11 cellular contexts compared by ENCODE assay signal in genomic region chr16:172374-172941, GRCh38. TPM values are rescaled to one million over a fixed set of nuclear protein-coding genes. Genes with fewer than 3 reads are reported as not detected.
A peak's percentile ranks its signal among the peaks of the same experiment; 100 is the strongest.
DNase-seq lines count a peak whose midpoint lies in the region; ATAC-seq, FAIRE-seq and TF ChIP-seq lines count a peak whose summit lies in the region.
"Not testable (repeated sequence)": the region's sequence is repeated elsewhere in the genome, so short reads cannot be mapped to it uniquely, and the experiment has no call there.
"Had no signal": no experiment of that assay in that cellular context is flagged by ENCODE, and none has a peak within 500 bp of the region (broad histone marks: within the 10 kb centered on the region; RNA-seq: fewer than 3 reads in every experiment).

TSS of gene HBA2 (plus strand) at chr16:172876. CDS start at chr16:172913, 37 bp downstream.

- H3K4me3 ChIP-seq in A549; Panc1 (ENCODE audit: low read depth in 2 of 2, low read length in 2 of 2); dorsolateral prefrontal cortex; left ventricle myocardium inferior; lower lobe of right lung; ovary; testis: not testable (repeated sequence)

- not testable (repeated sequence) for H3K4me1 ChIP-seq in A549; Panc1 (ENCODE audit: control insufficient read depth, insufficient read depth, low read length); left ventricle myocardium inferior; lower lobe of right lung; ovary (ENCODE audit: insufficient read depth); testis

- TF ChIP-seq RAD21 in A549 (conservative IDR thresholded peaks at IDR 0.05 in 1 of 2, IDR thresholded peaks at IDR 0.05 in 1 of 2): not testable (repeated sequence)

- BruUV-seq in Panc1 (replicated peaks; lab: Mats Ljungman, UMichigan): not testable (repeated sequence)

- not testable (repeated sequence) for H3K27me3 ChIP-seq in Panc1 (ENCODE audit: control insufficient read depth, insufficient read depth, low read length); ovary; testis
- H3K27me3 ChIP-seq in dorsolateral prefrontal cortex: peaks cover 0 to 71% (median 50%) of the 10 kb centered on the region in 45 donors
- peaks cover 75% of the 10 kb centered on the region for H3K27me3 ChIP-seq in left ventricle myocardium inferior (ENCODE audit: low read depth)
- peaks cover 69% of the 10 kb centered on the region for H3K27me3 ChIP-seq in lower lobe of right lung (ENCODE audit: low read depth)

- intact Hi-C loops in Panc1 (cut with micrococcal nuclease; ENCODE audit: unreplicated experiment); dorsolateral prefrontal cortex (cut with DNase I); left ventricle myocardium inferior (cut with micrococcal nuclease); lower lobe of right lung (cut with DNase I); ovary (cut with DNase I); testis (cut with DNase I; ENCODE audit: low total_unique reads): not testable (repeated sequence)

- not testable (repeated sequence) for TF ChIP-seq CTCF in A549 (IDR thresholded peaks at IDR 0.05); Panc1 (IDR thresholded peaks at IDR 0.05); dorsolateral prefrontal cortex (IDR thresholded peaks at IDR 0.05 in 54 of 56, conservative IDR thresholded peaks at IDR 0.05 in 2 of 56; ENCODE audit: low read depth in 1 of 56, partially characterized antibody in 56 of 56); left ventricle myocardium inferior (IDR thresholded peaks at IDR 0.05; ENCODE audit: borderline replicate concordance); lower lobe of right lung (IDR thresholded peaks at IDR 0.05); ovary (IDR thresholded peaks at IDR 0.05); testis (IDR thresholded peaks at IDR 0.05)

- FAIRE-seq in A549 (lab: Jason Lieb, UNC): not testable (repeated sequence)

- H3K4me1 Mint-ChIP-seq in activated T-helper 17 cell treated with anti-CD3 and anti-CD28 coated beads, Interleukin-2, amount 50 U/mL, for 72 hours: not testable (repeated sequence)

- peaks cover 36% of the 10 kb centered on the region for H3K27me3 Mint-ChIP-seq in activated T-helper 17 cell treated with anti-CD3 and anti-CD28 coated beads, Interleukin-2, amount 50 U/mL, for 72 hours

- not testable (repeated sequence) for H3K36me3 Mint-ChIP-seq in activated T-helper 17 cell treated with anti-CD3 and anti-CD28 coated beads, Interleukin-2, amount 50 U/mL, for 72 hours (ENCODE audit: low read depth)

- ATAC-seq in A549 (peak; percentile 2 to 6; a peak in 2 of 6 replicates), Panc1 (peak; percentile 23)
- ATAC-seq in activated T-helper 17 cell treated with anti-CD3 and anti-CD28 coated beads, Interleukin-2, amount 50 U/mL, for 72 hours (replicated peaks); lower lobe of right lung: not testable (repeated sequence)

- not testable (repeated sequence) for H3K9me3 ChIP-seq in A549; Panc1 (ENCODE audit: control insufficient read depth, insufficient read depth, low read depth, low read length); left ventricle myocardium inferior (replicated peaks); lower lobe of right lung; ovary; testis

- H3K4me3 Mint-ChIP-seq in activated T-helper 17 cell treated with anti-CD3 and anti-CD28 coated beads, Interleukin-2, amount 50 U/mL, for 72 hours: peak within 1 kb of the TSS; percentile 37

- H3K9me3 Mint-ChIP-seq in activated T-helper 17 cell treated with anti-CD3 and anti-CD28 coated beads, Interleukin-2, amount 50 U/mL, for 72 hours: not testable (repeated sequence)

- WGBS in A549 (ENCODE audit: missing lambda C conversion rate): no CpG with 5 or more reads among the region's 74 CpGs
- no CpG with 5 or more reads among the region's 74 CpGs for WGBS in ovary, 3 donors
- no CpG with 5 or more reads among the region's 74 CpGs for WGBS in testis, 2 donors

- TF ChIP-seq POLR2A in A549 (IDR thresholded peaks at IDR 0.05; ENCODE audit: low read length); ovary (IDR thresholded peaks at IDR 0.05); testis (IDR thresholded peaks at IDR 0.05): not testable (repeated sequence)

- not testable (repeated sequence) for H3K4me2 ChIP-seq in A549

- not testable (repeated sequence) for H3K27ac Mint-ChIP-seq in activated T-helper 17 cell treated with anti-CD3 and anti-CD28 coated beads, Interleukin-2, amount 50 U/mL, for 72 hours

- in situ Hi-C loops in Panc1 (cut with HindIII; ENCODE audit: low pct_unique_long_range_greater_than_20kb, low sequenced_read_pairs): not testable (repeated sequence)

- not testable (repeated sequence) for H3K36me3 ChIP-seq in Panc1 (ENCODE audit: control insufficient read depth, insufficient read depth, low read length); left ventricle myocardium inferior; lower lobe of right lung; ovary; testis (ENCODE audit: low read depth, missing control alignments)

- POLR2A ChIA-PET in A549 (lab: Yijun Ruan, JAX); Panc1 (lab: Charles Lee): not testable (repeated sequence)

- TF ChIP-seq EP300 in A549 (IDR thresholded peaks at IDR 0.05); ovary (IDR thresholded peaks at IDR 0.05): not testable (repeated sequence)

- H3K27ac ChIP-seq in A549; Panc1 (ENCODE audit: low read length); dorsolateral prefrontal cortex; left ventricle myocardium inferior (replicated peaks); lower lobe of right lung; ovary; testis: not testable (repeated sequence)

- CTCF ChIA-PET in A549 (lab: Yijun Ruan, JAX): interaction anchor here (0.6 to 7.7 kb wide), 2 partner anchors 9 to 23 kb away, joined by 3 to 88 read pairs; partner anchors contain the start of gene HBQ1
- CTCF ChIA-PET in Panc1 (lab: Charles Lee): interaction anchor here (0.6 kb wide), 1 partner anchor 229 kb away, joined by 3 read pairs; the partner anchor contains the start of gene DECR2

- not testable (repeated sequence) for DNase-seq in A549 (ENCODE audit: low read depth in 1 of 2, low spot score in 1 of 2); Panc1 (ENCODE audit: low read depth, low spot score); dorsolateral prefrontal cortex; left ventricle myocardium inferior; lower lobe of right lung; ovary; testis

RNA-seq across cellular contexts. Expression of gene HBA2, which starts in this region (rescaled TPM):
- polyA plus RNA-seq in A549 (2011; rRNA removed) (0.20 and 0.26 TPM in 2 replicates), A549 (2017; fragmentation: RNase III; extraction: RNeasy Plus Mini Kit Qiagen cat#74134 plus additional on column Dnase treatment) (0.23 to 0.68 TPM in 2 of 3 replicates, not detected in the other), ovary (10 to 100 TPM in 1 of 2 donors, not detected in 1; 32.1 TPM), testis (ENCODE audit: insufficient read depth, low read depth, low replicate concordance) (68.9 TPM)
- polyA plus RNA-seq in A549 (2012; cell fraction: cytosol; rRNA removed): 0.30 and 0.36 TPM in 2 replicates
- polyA plus RNA-seq in A549 (2012; cell fraction: nucleus; rRNA removed): 0.30 TPM in 1 of 2 replicates, not detected in the other
- polyA minus RNA-seq in A549 (2011; rRNA and poly(A)+ RNA removed): not detected in 2 replicates
- total RNA-seq in Panc1 (2021; ENCODE audit: unreplicated experiment) (not detected), dorsolateral prefrontal cortex (1,000 to 10,000 TPM in 3 of 120 experiments, 100 to 1,000 TPM in 80, 10 to 100 TPM in 36, not detected in 1; 13.5 to 1,749 (median 153) TPM), left ventricle myocardium inferior (59.1 TPM), lower lobe of right lung (232 TPM), ovary (100 to 1,000 TPM in 2 of 7 donors, 10 to 100 TPM in 4, 1 to 10 TPM in 1; 4.5 to 173 (median 75.0) TPM), testis (10 to 100 TPM in 1 of 2 donors, 1 to 10 TPM in 1; 7.1 to 27.4 TPM)
- not detected for polyA plus RNA-seq in Panc1 (2012; ENCODE audit: insufficient read length)
- not detected for total RNA-seq in activated T-helper 17 cell treated with anti-CD3 and anti-CD28 coated beads, Interleukin-2, amount 50 U/mL, for 72 hours
- total RNA-seq: A172, M059J, mesothelial cell of epicardium had no signal

Comparison
In these comparisons a context has a peak if more than half of its experiments do, and no peak if none do; other contexts are left out.
1. Peak in ATAC-seq in A549; RNA of the gene not detected or under 1 TPM.
2. Peak in ATAC-seq in Panc1; RNA of the gene not detected or under 1 TPM.